In the genomic region with DNA sequence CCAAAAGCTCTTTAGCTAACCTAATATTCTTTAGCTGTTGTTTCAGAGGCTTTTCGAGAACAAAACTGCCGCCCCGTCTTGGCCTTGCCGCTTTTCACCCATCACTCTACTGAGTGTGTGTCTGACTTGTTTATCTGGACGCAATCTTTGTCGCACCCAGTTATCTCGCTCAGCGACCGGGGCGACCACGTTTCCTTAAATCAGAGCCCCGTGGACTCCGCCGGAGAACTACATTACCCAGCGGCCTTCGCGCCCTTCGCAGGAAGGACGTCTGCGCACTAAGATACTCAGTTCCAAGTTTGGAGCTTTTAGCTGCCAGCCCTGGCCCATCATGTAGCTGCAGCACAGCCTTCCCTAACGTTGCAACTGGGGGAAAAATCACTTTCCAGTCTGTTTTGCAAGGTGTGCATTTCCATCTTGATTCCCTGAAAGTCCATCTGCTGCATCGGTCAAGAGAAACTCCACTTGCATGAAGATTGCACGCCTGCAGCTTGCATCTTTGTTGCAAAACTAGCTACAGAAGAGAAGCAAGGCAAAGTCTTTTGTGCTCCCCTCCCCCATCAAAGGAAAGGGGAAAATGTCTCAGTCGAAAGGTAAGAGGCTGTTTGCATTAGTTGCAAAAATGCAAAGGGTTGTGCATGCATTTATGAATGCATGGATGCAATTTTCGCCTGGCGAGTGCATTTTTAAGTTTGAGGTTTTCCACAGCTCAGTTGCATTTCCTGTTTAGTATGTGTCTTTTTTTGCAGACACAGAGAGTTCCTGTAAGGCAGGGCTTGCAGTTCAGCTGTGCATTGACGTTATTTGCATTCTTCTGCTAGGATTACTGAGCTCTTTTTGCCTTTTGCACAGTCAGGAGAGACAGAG, we compare ENCODE assay signal across 1 cellular context.
TF ChIP-seq lines count a peak whose summit lies in the region.

A gene (plus strand): TSS at position 290 of the 867 bp plus-strand sequence. CDS start 288 bp downstream, at position 578.

TF ChIP-seq in HepG2, 621 proteins besides CTCF, POLR2A, EP300 and RAD21 (continued from another document):
- TF ChIP-seq, protein P1, sequence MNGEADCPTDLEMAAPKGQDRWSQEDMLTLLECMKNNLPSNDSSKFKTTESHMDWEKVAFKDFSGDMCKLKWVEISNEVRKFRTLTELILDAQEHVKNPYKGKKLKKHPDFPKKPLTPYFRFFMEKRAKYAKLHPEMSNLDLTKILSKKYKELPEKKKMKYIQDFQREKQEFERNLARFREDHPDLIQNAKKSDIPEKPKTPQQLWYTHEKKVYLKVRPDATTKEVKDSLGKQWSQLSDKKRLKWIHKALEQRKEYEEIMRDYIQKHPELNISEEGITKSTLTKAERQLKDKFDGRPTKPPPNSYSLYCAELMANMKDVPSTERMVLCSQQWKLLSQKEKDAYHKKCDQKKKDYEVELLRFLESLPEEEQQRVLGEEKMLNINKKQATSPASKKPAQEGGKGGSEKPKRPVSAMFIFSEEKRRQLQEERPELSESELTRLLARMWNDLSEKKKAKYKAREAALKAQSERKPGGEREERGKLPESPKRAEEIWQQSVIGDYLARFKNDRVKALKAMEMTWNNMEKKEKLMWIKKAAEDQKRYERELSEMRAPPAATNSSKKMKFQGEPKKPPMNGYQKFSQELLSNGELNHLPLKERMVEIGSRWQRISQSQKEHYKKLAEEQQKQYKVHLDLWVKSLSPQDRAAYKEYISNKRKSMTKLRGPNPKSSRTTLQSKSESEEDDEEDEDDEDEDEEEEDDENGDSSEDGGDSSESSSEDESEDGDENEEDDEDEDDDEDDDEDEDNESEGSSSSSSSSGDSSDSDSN (CRISPR knock-in tag; IDR thresholded peaks at IDR 0.05): peak; percentile 71
- TF ChIP-seq ZNF331 (CRISPR knock-in tag; IDR thresholded peaks at IDR 0.05) (no peak), NFYB (CRISPR knock-in tag; IDR thresholded peaks at IDR 0.05) (no peak), ZNF572 (CRISPR knock-in tag; IDR thresholded peaks at IDR 0.05) (no peak), ZNF792 (CRISPR knock-in tag; IDR thresholded peaks at IDR 0.05) (no peak), TGIF2 (CRISPR knock-in tag; IDR thresholded peaks at IDR 0.05) (peak; percentile 71; the same call in 1 of the 2 replicates), ZNF660 (CRISPR knock-in tag; IDR thresholded peaks at IDR 0.05; ENCODE audit: borderline replicate concordance, low read depth) (no peak), ZEB1 (IDR thresholded peaks at IDR 0.05; ENCODE audit: insufficient replicate concordance, low read depth) (peak; percentile 58), SP1 (IDR thresholded peaks at IDR 0.05) (no peak), SP1 (CRISPR knock-in tag; IDR thresholded peaks at IDR 0.05) (no peak)
- TF ChIP-seq, protein P2, sequence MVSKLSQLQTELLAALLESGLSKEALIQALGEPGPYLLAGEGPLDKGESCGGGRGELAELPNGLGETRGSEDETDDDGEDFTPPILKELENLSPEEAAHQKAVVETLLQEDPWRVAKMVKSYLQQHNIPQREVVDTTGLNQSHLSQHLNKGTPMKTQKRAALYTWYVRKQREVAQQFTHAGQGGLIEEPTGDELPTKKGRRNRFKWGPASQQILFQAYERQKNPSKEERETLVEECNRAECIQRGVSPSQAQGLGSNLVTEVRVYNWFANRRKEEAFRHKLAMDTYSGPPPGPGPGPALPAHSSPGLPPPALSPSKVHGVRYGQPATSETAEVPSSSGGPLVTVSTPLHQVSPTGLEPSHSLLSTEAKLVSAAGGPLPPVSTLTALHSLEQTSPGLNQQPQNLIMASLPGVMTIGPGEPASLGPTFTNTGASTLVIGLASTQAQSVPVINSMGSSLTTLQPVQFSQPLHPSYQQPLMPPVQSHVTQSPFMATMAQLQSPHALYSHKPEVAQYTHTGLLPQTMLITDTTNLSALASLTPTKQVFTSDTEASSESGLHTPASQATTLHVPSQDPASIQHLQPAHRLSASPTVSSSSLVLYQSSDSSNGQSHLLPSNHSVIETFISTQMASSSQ (IDR thresholded peaks at IDR 0.05; ENCODE audit: low read depth): no peak
- TF ChIP-seq, protein P2 (CRISPR knock-in tag; IDR thresholded peaks at IDR 0.05; ENCODE audit: borderline replicate concordance): no peak
- TF ChIP-seq, protein P3, sequence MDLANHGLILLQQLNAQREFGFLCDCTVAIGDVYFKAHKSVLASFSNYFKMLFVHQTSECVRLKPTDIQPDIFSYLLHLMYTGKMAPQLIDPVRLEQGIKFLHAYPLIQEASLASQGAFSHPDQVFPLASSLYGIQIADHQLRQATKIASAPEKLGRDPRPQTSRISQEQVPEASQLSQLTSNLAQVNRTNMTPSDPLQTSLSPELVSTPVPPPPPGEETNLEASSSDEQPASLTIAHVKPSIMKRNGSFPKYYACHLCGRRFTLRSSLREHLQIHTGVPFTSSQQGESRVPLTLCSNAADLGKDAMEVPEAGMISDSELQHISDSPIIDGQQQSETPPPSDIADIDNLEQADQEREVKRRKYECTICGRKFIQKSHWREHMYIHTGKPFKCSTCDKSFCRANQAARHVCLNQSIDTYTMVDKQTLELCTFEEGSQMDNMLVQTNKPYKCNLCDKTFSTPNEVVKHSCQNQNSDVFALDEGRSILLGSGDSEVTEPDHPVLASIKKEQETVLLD (CRISPR knock-in tag; IDR thresholded peaks at IDR 0.05; ENCODE audit: low read depth): 0 out of 2 replicates have a peak, but pooled peaks have one; percentile 30
